ENCODE assay signal across 9 cellular contexts in genomic region chrX:133215747-133216146, GRCh38. TPM values are rescaled to one million over a fixed set of nuclear protein-coding genes. Genes with fewer than 3 reads are reported as not detected.
DNase-seq lines count a peak whose midpoint lies in the region; ATAC-seq and TF ChIP-seq lines count a peak whose summit lies in the region.
"Had no signal": no experiment of that assay in that cellular context is flagged by ENCODE, and none has a peak within 500 bp of the region (broad histone marks: within the 10 kb centered on the region; RNA-seq: fewer than 3 reads in every experiment).

No MANE protein-coding gene starts in this region.

- no peak overlapping the region for H3K27ac ChIP-seq in VCaP
- no peak overlapping the region for H3K27ac ChIP-seq in left lung

- H3K4me1 ChIP-seq in HAP-1 (no peaks in the 10 kb centered on the region), left lung (no peaks in the 10 kb centered on the region)

- DNase-seq in Caki2 (ENCODE audit: low read depth) (peak; percentile 1), HAP-1 (ENCODE audit: low spot score in 2 of 2) (peak; percentile 61 to 72), left lung (no peak), T-helper 2 cell (no peak), epidermal melanocyte (ENCODE audit: insufficient read length, low spot score) (no peak), D341Med (ENCODE audit: low spot score) (no peak)
- no peak for DNase-seq in stimulated activated naive CD4-positive, alpha-beta T cell (lab: John Stamatoyannopoulos, UW)

- H3K27me3 ChIP-seq in HAP-1 (ENCODE audit: low read depth) (no peaks in the 10 kb centered on the region), left lung (no peaks in the 10 kb centered on the region)

- H3K9me3 ChIP-seq in HAP-1 (no peaks in the 10 kb centered on the region), left lung (no peaks in the 10 kb centered on the region)

- intact Hi-C loops in left lung (cut with DNase I): no loop called here

- peak; percentile 58 for ATAC-seq in left lung

- in situ Hi-C loops in Caki2 (cut with HindIII; ENCODE audit: low pct_unique_long_range_greater_than_20kb, low sequenced_read_pairs): no loop called here
- in situ Hi-C loops in HAP-1 (cut with MboI; ENCODE audit: low sequenced_read_pairs): loop anchor here (25.0 kb wide), 1 partner anchor 447 kb away; no protein-coding TSS in a partner anchor

- H3K4me3 ChIP-seq in HAP-1 (no peak overlapping the region), left lung (no peak overlapping the region)

- peak; percentile 69 for TF ChIP-seq CTCF in VCaP (conservative IDR thresholded peaks at IDR 0.05)
- TF ChIP-seq CTCF in left lung (IDR thresholded peaks at IDR 0.05): peak in 1 of 2 donors; percentile 27

- H3K36me3 ChIP-seq in HAP-1 (replicated peaks): no peaks in the 10 kb centered on the region
- no peaks in the 10 kb centered on the region for H3K36me3 ChIP-seq in left lung

RNA-seq across cellular contexts. Expression of gene TFDP3, which starts 2.4 kb away (rescaled TPM):
- not detected in 2 replicates for total RNA-seq in Caki2 (2014; rRNA removed; shearing (Covaris generic); ENCODE audit: low replicate concordance)
- not detected for total RNA-seq in left lung
- total RNA-seq: frontal cortex had no signal

Comparison
In these comparisons a context has a peak if more than half of its experiments do, and no peak if none do; other contexts are left out.
1. DNase-seq: peak in Caki2 (single experiment) and HAP-1 (2 of 2); none in left lung (0 of 2), T-helper 2 cell (0 of 5), epidermal melanocyte (single experiment), stimulated activated naive CD4-positive, alpha-beta T cell (0 of 6) and D341Med (single experiment).